In the genomic region with DNA sequence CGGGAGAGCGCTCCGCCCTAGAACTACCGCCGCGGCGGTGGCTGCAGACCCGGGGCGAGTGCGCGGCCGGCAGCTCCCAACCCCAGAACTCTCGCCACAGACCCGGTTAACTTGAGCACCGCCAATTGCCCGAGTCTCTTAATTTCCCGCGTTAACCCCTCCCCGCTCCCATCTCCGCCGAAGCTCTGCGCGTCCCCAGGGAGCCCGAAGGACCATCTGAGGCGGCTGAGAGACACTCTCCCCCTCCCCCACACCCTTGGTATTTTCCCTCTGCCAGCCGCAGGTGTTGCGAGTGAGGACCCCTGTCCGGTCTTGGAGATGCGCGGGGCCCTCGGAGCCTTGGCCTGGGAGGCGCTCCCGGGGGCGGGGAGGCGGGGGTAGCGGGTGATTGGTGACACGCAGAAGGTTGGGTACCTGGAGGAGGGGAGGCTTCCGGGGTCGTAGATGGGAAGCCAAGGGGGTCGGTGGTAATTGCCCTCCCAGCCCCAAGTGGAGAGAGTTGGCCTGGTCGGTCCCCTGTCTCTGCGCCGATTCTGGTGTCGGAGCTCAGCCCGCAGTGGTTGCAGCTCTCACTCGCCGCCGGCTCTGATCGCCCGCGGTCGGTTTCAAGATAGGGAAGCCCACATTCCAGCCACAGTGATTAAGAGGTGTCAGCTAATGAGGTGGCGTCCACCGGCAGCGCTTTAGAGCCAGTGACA, we compare ENCODE assay signal across 9 cellular contexts. TPM values are rescaled to one million over a fixed set of nuclear protein-coding genes. Genes with fewer than 3 reads are reported as not detected.
A peak's percentile ranks its signal among the peaks of the same experiment; 100 is the strongest.
DNase-seq lines count a peak whose midpoint lies in the region; ATAC-seq and TF ChIP-seq lines count a peak whose summit lies in the region.
"Had no signal": no experiment of that assay in that cellular context is flagged by ENCODE, and none has a peak within 500 bp of the region (broad histone marks: within the 10 kb centered on the region; RNA-seq: fewer than 3 reads in every experiment).

No MANE protein-coding gene starts in this region.

- H3K36me3 Mint-ChIP-seq in chondrocyte (ENCODE audit: low read depth) (no peaks in the 10 kb centered on the region), memory B cell (no peaks in the 10 kb centered on the region)

- H3K27ac ChIP-seq in GM23248 (no peak overlapping the region), Peyer's patch (no peak overlapping the region), OCI-LY7 (ENCODE audit: low read depth, low read length, poor library complexity, severe bottlenecking) (no peak overlapping the region)

- ATAC-seq in memory B cell (ENCODE audit: low read depth): no peak

- H3F3A ChIP-seq in GM23248 (ENCODE audit: insufficient read depth): no peaks in the 10 kb centered on the region

- H3K36me3 ChIP-seq in GM23248 (ENCODE audit: low read depth) (no peaks in the 10 kb centered on the region), Peyer's patch (no peaks in the 10 kb centered on the region), OCI-LY7 (ENCODE audit: insufficient read depth, low read length) (no peaks in the 10 kb centered on the region)

- H3K9ac ChIP-seq in GM23248: no peak overlapping the region

- H3K79me2 ChIP-seq in GM23248 (ENCODE audit: insufficient read depth) (no peaks in the 10 kb centered on the region), OCI-LY7 (ENCODE audit: insufficient read depth, low read depth, low read length) (no peaks in the 10 kb centered on the region)

- H3K9me3 Mint-ChIP-seq in chondrocyte (ENCODE audit: low read depth) (no peaks in the 10 kb centered on the region), memory B cell (no peaks in the 10 kb centered on the region)

- H3K9me2 ChIP-seq in GM23248 (ENCODE audit: insufficient read depth) (no peaks in the 10 kb centered on the region), OCI-LY7 (ENCODE audit: insufficient read depth, low read length) (no peaks in the 10 kb centered on the region)

- in situ Hi-C loops in GM23248 (cut with MboI): no loop called here

- no TSS peak for BruUV-seq in OCI-LY7 (replicated peaks; lab: Mats Ljungman, UMichigan)

- H3K27me3 ChIP-seq in GM23248 (replicated peaks; ENCODE audit: insufficient read depth) (peaks cover 51% of the 10 kb centered on the region), Peyer's patch (peaks cover 0 to 8% of the 10 kb centered on the region in 2 donors)

- H3K4me3 Mint-ChIP-seq in chondrocyte (ENCODE audit: unreplicated experiment) (peak overlapping the region; percentile 57), memory B cell (peak overlapping the region; percentile 74)

- WGBS in GM23248 (ENCODE audit: low coverage in 1 of 2, low lambda C conversion rate in 2 of 2, missing lambda C conversion rate in 2 of 2), 2 experiments: 12 to 13% methylated on average over 43 to 44 of the region's 55 CpGs

- no peak for DNase-seq in GM23248
- no peak for DNase-seq in Peyer's patch
- DNase-seq in chondrocyte (ENCODE audit: low spot score): no peak
- peak in 1 of 2 donors; percentile 13 for DNase-seq in memory B cell (ENCODE audit: low spot score in 2 of 2)
- peak; percentile 20 for DNase-seq in superior temporal gyrus (ENCODE audit: extremely low spot score)
- DNase-seq in OCI-LY7 (ENCODE audit: low spot score): no peak
- no peak for DNase-seq in SW 1271 (lab: John Stamatoyannopoulos, UW)
- DNase-seq in UCSD-AML1 (lab: John Stamatoyannopoulos, UW; ENCODE audit: unreplicated experiment): no peak

- H3K4me3 ChIP-seq in GM23248 (peak overlapping the region; percentile 59; the same call in 1 of the 2 replicates), Peyer's patch (peak overlapping the region; percentile 25 to 57 (median 51)), OCI-LY7 (ENCODE audit: low read depth, low read length, poor library complexity, severe bottlenecking) (no peak overlapping the region)

- H2AFZ ChIP-seq in GM23248 (no peak overlapping the region), OCI-LY7 (ENCODE audit: low read length) (no peak overlapping the region)

- H3K27ac Mint-ChIP-seq in chondrocyte (ENCODE audit: unreplicated experiment): no peak overlapping the region
- H3K27ac Mint-ChIP-seq in memory B cell: no peak overlapping the region

- H3K4me1 Mint-ChIP-seq in chondrocyte (ENCODE audit: low read depth) (peaks cover 14% of the 10 kb centered on the region), memory B cell (peaks cover 9% of the 10 kb centered on the region)

- intact Hi-C loops in OCI-LY7 (cut with micrococcal nuclease; ENCODE audit: unreplicated experiment): loop anchor here (10.0 kb wide), 1 partner anchor 480 kb away; a partner anchor contains a TSS

- CTCF ChIA-PET in OCI-LY7 (lab: Charles Lee; ENCODE audit: unreplicated experiment): no interaction called here

- POLR2A ChIA-PET in OCI-LY7 (lab: Charles Lee): no interaction called here

- peaks cover 48% of the 10 kb centered on the region for H3K27me3 Mint-ChIP-seq in chondrocyte (ENCODE audit: low read depth)
- peaks cover 13% of the 10 kb centered on the region for H3K27me3 Mint-ChIP-seq in memory B cell

- H4K20me1 ChIP-seq in GM23248 (ENCODE audit: insufficient read depth) (no peaks in the 10 kb centered on the region), OCI-LY7 (ENCODE audit: insufficient read depth, low read length) (no peaks in the 10 kb centered on the region)

- H3K9me3 ChIP-seq in GM23248 (ENCODE audit: low read depth) (no peaks in the 10 kb centered on the region), Peyer's patch (no peaks in the 10 kb centered on the region), OCI-LY7 (ENCODE audit: low read length) (no peaks in the 10 kb centered on the region)

- no peak for TF ChIP-seq POLR2A in Peyer's patch (IDR thresholded peaks at IDR 0.05)

- no peak for TF ChIP-seq CTCF in Peyer's patch (IDR thresholded peaks at IDR 0.05)
- no peak for TF ChIP-seq CTCF in chondrocyte (IDR thresholded peaks at IDR 0.05)
- TF ChIP-seq CTCF in OCI-LY7 (conservative IDR thresholded peaks at IDR 0.05; ENCODE audit: low read length): no peak

- no peak overlapping the region for H3K4me2 ChIP-seq in GM23248 (ENCODE audit: unreplicated experiment)
- H3K4me2 ChIP-seq in OCI-LY7 (ENCODE audit: low read length): no peak overlapping the region

- H3K4me1 ChIP-seq in GM23248 (ENCODE audit: insufficient read depth) (no peaks in the 10 kb centered on the region; the same call in 1 of the 2 replicates), Peyer's patch (peaks cover 0 to 20% (median 7%) of the 10 kb centered on the region in 4 donors), OCI-LY7 (ENCODE audit: insufficient read depth, low read length, poor library complexity, severe bottlenecking) (peaks cover 6% of the 10 kb centered on the region)

RNA-seq across cellular contexts. Expression of a gene that starts 0.9 kb away (rescaled TPM):
- total RNA-seq in GM23248 (2014; rRNA removed; shearing (Covaris generic)): 2.0 and 3.9 TPM in 2 replicates
- 0.49 and 1.1 TPM in 2 replicates for polyA plus RNA-seq in GM23248 (2016; fragmentation: Nextera tagmentation; extraction: Ambion mirVana)
- total RNA-seq in Peyer's patch: under 1 TPM in 1 of 4 donors, not detected in 3; 0.54 TPM
- total RNA-seq in chondrocyte: 0.42 to 0.87 TPM (median 0.85 TPM) in 3 replicates
- total RNA-seq in OCI-LY7 (2014; rRNA removed; shearing (Covaris generic)): 0.21 TPM in 1 of 2 replicates, not detected in the other
- total RNA-seq in OCI-LY7 (2022): 0.42 and 0.52 TPM in 2 replicates

RNA-seq across cellular contexts. Expression of a gene that starts 28.4 kb away (rescaled TPM):
- not detected in 2 replicates for total RNA-seq in GM23248 (2014; rRNA removed; shearing (Covaris generic))
- not detected in 2 replicates for polyA plus RNA-seq in GM23248 (2016; fragmentation: Nextera tagmentation; extraction: Ambion mirVana)
- total RNA-seq in Peyer's patch (not detected), chondrocyte (not detected in 3 replicates), OCI-LY7 (2022) (not detected in 2 replicates)
- total RNA-seq in OCI-LY7 (2014; rRNA removed; shearing (Covaris generic)): not detected in 2 replicates
- total RNA-seq: M059J had no signal
